ENCODE assay signal across 24 cellular contexts in the genomic region with DNA sequence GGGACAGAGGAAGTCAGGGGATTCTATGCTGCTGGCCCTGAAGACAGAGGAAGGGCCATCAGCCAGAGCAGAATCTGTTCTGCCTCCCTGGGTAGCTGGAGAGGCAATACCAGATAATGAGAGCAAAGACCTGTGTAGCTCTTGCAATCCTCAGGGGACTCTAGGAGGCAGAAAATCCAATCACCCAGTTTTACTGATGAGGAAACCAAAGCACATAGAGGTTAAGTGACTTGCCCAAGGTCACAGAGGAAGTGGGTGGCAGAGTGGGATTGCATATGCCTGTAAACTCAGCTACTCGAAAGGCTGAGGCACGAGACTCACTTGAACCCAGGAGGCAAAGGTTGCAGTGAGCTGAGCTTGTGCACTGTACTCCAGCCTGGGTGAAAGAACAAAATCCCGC.
"Had no signal": no experiment of that assay in that cellular context is flagged by ENCODE, and none has a peak within 500 bp of the region (broad histone marks: within the 10 kb centered on the region; RNA-seq: fewer than 3 reads in every experiment).

No MANE protein-coding gene starts in this region.

- H3K27ac Mint-ChIP-seq: naive thymus-derived CD4-positive, alpha-beta T cell; stimulated activated memory B cell treated with anti-CD40 and anti-IgM and Interleukin-4, amounts not matched to agents 10 μg/mL and 1 μg/mL and 100 μg/mL, for 72 hours; type B pancreatic cell had no signal

- DNase-seq: dorsolateral prefrontal cortex; effector CD4-positive, alpha-beta T cell; foreskin fibroblast; gastrocnemius medialis; head of caudate nucleus; kidney; left cardiac atrium; mesendoderm; midbrain; naive thymus-derived CD4-positive, alpha-beta T cell; stimulated activated CD4-positive, alpha-beta T cell treated with anti-CD3 and anti-CD28 coated beads, Interleukin-2, amount 100 ng/mL, for 24 hours; stimulated activated CD4-positive, alpha-beta T cell treated with anti-CD3 and anti-CD28 coated beads, Interleukin-4, amount 100 ng/mL, for 4 hours; stimulated activated naive CD8-positive, alpha-beta T cell treated with anti-CD3 and anti-CD28 coated beads, Interleukin-15, Interleukin-2, amounts not matched to agents 100 U/mL and 50 U/mL, for 24 hours; substantia nigra; testis; tibial artery had no signal

- H3K4me3 ChIP-seq: dorsolateral prefrontal cortex, gastrocnemius medialis, left lung, neural progenitor cell, prostate gland, right atrium auricular region, testis, tibial artery had no signal

- H3K27me3 ChIP-seq: left lung, neural progenitor cell, right atrium auricular region, testis had no signal

- H3K36me3 Mint-ChIP-seq: naive thymus-derived CD4-positive, alpha-beta T cell; stimulated activated memory B cell treated with anti-CD40 and anti-IgM and Interleukin-4, amounts not matched to agents 10 μg/mL and 1 μg/mL and 100 μg/mL, for 72 hours had no signal

- H2AFZ ChIP-seq: neural progenitor cell had no signal

- H3K9me3 Mint-ChIP-seq: stimulated activated memory B cell treated with anti-CD40 and anti-IgM and Interleukin-4, amounts not matched to agents 10 μg/mL and 1 μg/mL and 100 μg/mL, for 72 hours had no signal

- H3K4me3 Mint-ChIP-seq: naive thymus-derived CD4-positive, alpha-beta T cell; nephron; stimulated activated memory B cell treated with anti-CD40 and anti-IgM and Interleukin-4, amounts not matched to agents 10 μg/mL and 1 μg/mL and 100 μg/mL, for 72 hours had no signal

- H3K36me3 ChIP-seq: gastrocnemius medialis, left lung, neural progenitor cell, prostate gland, right atrium auricular region, tibial artery had no signal

- ATAC-seq: gastrocnemius medialis; left cardiac atrium; left lung; naive thymus-derived CD4-positive, alpha-beta T cell; sciatic nerve; stimulated activated memory B cell treated with anti-CD40 and anti-IgM and Interleukin-4, amounts not matched to agents 10 μg/mL and 1 μg/mL and 100 μg/mL, for 72 hours; stimulated activated naive CD8-positive, alpha-beta T cell treated with anti-CD3 and anti-CD28 coated beads, Interleukin-15, Interleukin-2, amounts not matched to agents 100 U/mL and 50 U/mL, for 24 hours had no signal

- H3K4me1 ChIP-seq: gastrocnemius medialis, left lung, prostate gland, right atrium auricular region, testis had no signal

- H3K4me2 ChIP-seq: neural progenitor cell had no signal

- H3K9ac ChIP-seq: neural progenitor cell had no signal

- H3K27ac ChIP-seq: dorsolateral prefrontal cortex, gastrocnemius medialis, left lung, neural progenitor cell, prostate gland, right atrium auricular region, testis, tibial artery had no signal

- H3K9me3 ChIP-seq: gastrocnemius medialis, left lung, prostate gland, right atrium auricular region, testis, tibial artery had no signal
